In the genomic region with DNA sequence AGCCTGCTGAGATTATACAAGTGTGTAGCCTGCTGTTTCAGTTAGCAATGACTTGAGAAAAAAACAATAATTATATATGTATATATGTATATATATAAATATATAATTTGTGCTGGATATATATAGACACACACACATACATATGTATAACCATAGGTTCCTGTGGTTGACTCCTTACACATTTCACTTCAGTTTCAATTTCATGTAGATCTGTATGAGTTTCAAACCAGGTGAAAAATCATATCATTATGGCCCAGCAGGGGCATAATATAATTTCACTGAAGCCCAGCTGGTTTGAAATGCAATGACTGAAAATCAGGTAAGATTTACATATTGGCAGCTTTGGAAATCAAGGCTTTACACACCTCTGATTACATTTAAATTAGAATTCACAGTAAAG, we compare ENCODE assay signal across 2 cellular contexts.
TF ChIP-seq lines count a peak whose summit lies in the region.

No MANE protein-coding gene starts in this region.

TF ChIP-seq in SK-N-SH, 30 proteins besides CTCF, POLR2A, EP300 and RAD21 (continued from another document):
- TF ChIP-seq, protein P1, sequence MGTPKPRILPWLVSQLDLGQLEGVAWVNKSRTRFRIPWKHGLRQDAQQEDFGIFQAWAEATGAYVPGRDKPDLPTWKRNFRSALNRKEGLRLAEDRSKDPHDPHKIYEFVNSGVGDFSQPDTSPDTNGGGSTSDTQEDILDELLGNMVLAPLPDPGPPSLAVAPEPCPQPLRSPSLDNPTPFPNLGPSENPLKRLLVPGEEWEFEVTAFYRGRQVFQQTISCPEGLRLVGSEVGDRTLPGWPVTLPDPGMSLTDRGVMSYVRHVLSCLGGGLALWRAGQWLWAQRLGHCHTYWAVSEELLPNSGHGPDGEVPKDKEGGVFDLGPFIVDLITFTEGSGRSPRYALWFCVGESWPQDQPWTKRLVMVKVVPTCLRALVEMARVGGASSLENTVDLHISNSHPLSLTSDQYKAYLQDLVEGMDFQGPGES (IDR thresholded peaks at IDR 0.05; ENCODE audit: low read depth, low read length): no peak
- TF ChIP-seq NFIC (IDR thresholded peaks at IDR 0.05; ENCODE audit: borderline replicate concordance) (no peak), TAF1 (IDR thresholded peaks at IDR 0.05; ENCODE audit: borderline replicate concordance, low read depth, low read length) (no peak), SIN3A (IDR thresholded peaks at IDR 0.05; ENCODE audit: borderline replicate concordance, low read depth, low read length) (no peak), POLR2AphosphoS5 (IDR thresholded peaks at IDR 0.05; ENCODE audit: low read depth, low read length) (no peak), FOSL2 (IDR thresholded peaks at IDR 0.05; ENCODE audit: borderline replicate concordance, low read depth) (no peak), MXI1 (IDR thresholded peaks at IDR 0.05; ENCODE audit: low read depth, low read length) (no peak), TEAD4 (IDR thresholded peaks at IDR 0.05; ENCODE audit: borderline replicate concordance, insufficient read depth) (no peak), NRF1 (IDR thresholded peaks at IDR 0.05; ENCODE audit: low read depth, low read length) (no peak), FOXJ3 (CRISPR knock-in tag; IDR thresholded peaks at IDR 0.05) (no peak), FOXM1 (IDR thresholded peaks at IDR 0.05; ENCODE audit: low read depth) (no peak)
- TF ChIP-seq, protein P2, sequence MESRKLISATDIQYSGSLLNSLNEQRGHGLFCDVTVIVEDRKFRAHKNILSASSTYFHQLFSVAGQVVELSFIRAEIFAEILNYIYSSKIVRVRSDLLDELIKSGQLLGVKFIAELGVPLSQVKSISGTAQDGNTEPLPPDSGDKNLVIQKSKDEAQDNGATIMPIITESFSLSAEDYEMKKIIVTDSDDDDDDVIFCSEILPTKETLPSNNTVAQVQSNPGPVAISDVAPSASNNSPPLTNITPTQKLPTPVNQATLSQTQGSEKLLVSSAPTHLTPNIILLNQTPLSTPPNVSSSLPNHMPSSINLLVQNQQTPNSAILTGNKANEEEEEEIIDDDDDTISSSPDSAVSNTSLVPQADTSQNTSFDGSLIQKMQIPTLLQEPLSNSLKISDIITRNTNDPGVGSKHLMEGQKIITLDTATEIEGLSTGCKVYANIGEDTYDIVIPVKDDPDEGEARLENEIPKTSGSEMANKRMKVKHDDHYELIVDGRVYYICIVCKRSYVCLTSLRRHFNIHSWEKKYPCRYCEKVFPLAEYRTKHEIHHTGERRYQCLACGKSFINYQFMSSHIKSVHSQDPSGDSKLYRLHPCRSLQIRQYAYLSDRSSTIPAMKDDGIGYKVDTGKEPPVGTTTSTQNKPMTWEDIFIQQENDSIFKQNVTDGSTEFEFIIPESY (IDR thresholded peaks at IDR 0.05; ENCODE audit: borderline replicate concordance, low read depth): no peak
- TF ChIP-seq, protein P3, sequence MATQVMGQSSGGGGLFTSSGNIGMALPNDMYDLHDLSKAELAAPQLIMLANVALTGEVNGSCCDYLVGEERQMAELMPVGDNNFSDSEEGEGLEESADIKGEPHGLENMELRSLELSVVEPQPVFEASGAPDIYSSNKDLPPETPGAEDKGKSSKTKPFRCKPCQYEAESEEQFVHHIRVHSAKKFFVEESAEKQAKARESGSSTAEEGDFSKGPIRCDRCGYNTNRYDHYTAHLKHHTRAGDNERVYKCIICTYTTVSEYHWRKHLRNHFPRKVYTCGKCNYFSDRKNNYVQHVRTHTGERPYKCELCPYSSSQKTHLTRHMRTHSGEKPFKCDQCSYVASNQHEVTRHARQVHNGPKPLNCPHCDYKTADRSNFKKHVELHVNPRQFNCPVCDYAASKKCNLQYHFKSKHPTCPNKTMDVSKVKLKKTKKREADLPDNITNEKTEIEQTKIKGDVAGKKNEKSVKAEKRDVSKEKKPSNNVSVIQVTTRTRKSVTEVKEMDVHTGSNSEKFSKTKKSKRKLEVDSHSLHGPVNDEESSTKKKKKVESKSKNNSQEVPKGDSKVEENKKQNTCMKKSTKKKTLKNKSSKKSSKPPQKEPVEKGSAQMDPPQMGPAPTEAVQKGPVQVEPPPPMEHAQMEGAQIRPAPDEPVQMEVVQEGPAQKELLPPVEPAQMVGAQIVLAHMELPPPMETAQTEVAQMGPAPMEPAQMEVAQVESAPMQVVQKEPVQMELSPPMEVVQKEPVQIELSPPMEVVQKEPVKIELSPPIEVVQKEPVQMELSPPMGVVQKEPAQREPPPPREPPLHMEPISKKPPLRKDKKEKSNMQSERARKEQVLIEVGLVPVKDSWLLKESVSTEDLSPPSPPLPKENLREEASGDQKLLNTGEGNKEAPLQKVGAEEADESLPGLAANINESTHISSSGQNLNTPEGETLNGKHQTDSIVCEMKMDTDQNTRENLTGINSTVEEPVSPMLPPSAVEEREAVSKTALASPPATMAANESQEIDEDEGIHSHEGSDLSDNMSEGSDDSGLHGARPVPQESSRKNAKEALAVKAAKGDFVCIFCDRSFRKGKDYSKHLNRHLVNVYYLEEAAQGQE (IDR thresholded peaks at IDR 0.05; ENCODE audit: low read depth, low read length): no peak
TF ChIP-seq in SK-N-SH: peak in this region for 0.

TF ChIP-seq in SK-N-SH treated with all-trans-retinoic acid at 6 μM for 48 hours, 23 proteins besides CTCF, POLR2A, EP300 and RAD21 (continued from another document):
- TF ChIP-seq, protein P4, sequence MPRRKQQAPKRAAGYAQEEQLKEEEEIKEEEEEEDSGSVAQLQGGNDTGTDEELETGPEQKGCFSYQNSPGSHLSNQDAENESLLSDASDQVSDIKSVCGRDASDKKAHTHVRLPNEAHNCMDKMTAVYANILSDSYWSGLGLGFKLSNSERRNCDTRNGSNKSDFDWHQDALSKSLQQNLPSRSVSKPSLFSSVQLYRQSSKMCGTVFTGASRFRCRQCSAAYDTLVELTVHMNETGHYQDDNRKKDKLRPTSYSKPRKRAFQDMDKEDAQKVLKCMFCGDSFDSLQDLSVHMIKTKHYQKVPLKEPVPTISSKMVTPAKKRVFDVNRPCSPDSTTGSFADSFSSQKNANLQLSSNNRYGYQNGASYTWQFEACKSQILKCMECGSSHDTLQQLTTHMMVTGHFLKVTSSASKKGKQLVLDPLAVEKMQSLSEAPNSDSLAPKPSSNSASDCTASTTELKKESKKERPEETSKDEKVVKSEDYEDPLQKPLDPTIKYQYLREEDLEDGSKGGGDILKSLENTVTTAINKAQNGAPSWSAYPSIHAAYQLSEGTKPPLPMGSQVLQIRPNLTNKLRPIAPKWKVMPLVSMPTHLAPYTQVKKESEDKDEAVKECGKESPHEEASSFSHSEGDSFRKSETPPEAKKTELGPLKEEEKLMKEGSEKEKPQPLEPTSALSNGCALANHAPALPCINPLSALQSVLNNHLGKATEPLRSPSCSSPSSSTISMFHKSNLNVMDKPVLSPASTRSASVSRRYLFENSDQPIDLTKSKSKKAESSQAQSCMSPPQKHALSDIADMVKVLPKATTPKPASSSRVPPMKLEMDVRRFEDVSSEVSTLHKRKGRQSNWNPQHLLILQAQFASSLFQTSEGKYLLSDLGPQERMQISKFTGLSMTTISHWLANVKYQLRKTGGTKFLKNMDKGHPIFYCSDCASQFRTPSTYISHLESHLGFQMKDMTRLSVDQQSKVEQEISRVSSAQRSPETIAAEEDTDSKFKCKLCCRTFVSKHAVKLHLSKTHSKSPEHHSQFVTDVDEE (CRISPR knock-in tag; IDR thresholded peaks at IDR 0.05): no peak
- TF ChIP-seq PPARA (CRISPR knock-in tag; IDR thresholded peaks at IDR 0.05; ENCODE audit: borderline replicate concordance): no peak
- TF ChIP-seq ZNF565 (CRISPR knock-in tag; conservative IDR thresholded peaks at IDR 0.05; ENCODE audit: low read depth): no peak
- TF ChIP-seq ARNTL (CRISPR knock-in tag; IDR thresholded peaks at IDR 0.05; ENCODE audit: borderline replicate concordance, low read depth): no peak
- TF ChIP-seq ISL1 (CRISPR knock-in tag; IDR thresholded peaks at IDR 0.05): no peak
- TF ChIP-seq, protein P5, sequence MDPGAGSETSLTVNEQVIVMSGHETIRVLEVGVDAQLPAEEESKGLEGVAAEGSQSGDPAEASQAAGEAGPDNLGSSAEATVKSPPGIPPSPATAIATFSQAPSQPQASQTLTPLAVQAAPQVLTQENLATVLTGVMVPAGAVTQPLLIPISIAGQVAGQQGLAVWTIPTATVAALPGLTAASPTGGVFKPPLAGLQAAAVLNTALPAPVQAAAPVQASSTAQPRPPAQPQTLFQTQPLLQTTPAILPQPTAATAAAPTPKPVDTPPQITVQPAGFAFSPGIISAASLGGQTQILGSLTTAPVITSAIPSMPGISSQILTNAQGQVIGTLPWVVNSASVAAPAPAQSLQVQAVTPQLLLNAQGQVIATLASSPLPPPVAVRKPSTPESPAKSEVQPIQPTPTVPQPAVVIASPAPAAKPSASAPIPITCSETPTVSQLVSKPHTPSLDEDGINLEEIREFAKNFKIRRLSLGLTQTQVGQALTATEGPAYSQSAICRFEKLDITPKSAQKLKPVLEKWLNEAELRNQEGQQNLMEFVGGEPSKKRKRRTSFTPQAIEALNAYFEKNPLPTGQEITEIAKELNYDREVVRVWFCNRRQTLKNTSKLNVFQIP (CRISPR knock-in tag; IDR thresholded peaks at IDR 0.05; ENCODE audit: borderline replicate concordance, low read depth): no peak
